ENCODE assay signal across 18 cellular contexts in genomic region chr2:174774828-174775227, GRCh38. TPM values are rescaled to one million over a fixed set of nuclear protein-coding genes. Genes with fewer than 3 reads are reported as not detected.
"Had no signal": no experiment of that assay in that cellular context is flagged by ENCODE, and none has a peak within 500 bp of the region (broad histone marks: within the 10 kb centered on the region; RNA-seq: fewer than 3 reads in every experiment).

No MANE protein-coding gene starts in this region.

- H3K27ac Mint-ChIP-seq: activated naive CD4-positive, alpha-beta T cell treated with anti-CD3 and anti-CD28 coated beads for 36 hours; activated naive CD8-positive, alpha-beta T cell treated with anti-CD3 and anti-CD28 coated beads, Interleukin-2, amount 50 U/mL, for 24 hours; T-helper 2 cell treated with Interferon-gamma antibody and Interleukin-4, amounts not matched to agents 5 μg/mL and 100 μg/mL, for 36 hours had no signal

- H3K4me3 Mint-ChIP-seq: activated naive CD4-positive, alpha-beta T cell treated with anti-CD3 and anti-CD28 coated beads for 36 hours; activated naive CD8-positive, alpha-beta T cell treated with anti-CD3 and anti-CD28 coated beads, Interleukin-2, amount 50 U/mL, for 24 hours; activated T-helper 17 cell treated with anti-CD3 and anti-CD28 coated beads, Interleukin-2, amount 50 U/mL, for 72 hours; effector memory CD8-positive, alpha-beta T cell; immature natural killer cell; neural crest cell; T-helper 2 cell treated with Interferon-gamma antibody and Interleukin-4, amounts not matched to agents 5 μg/mL and 100 μg/mL, for 36 hours had no signal

- H3K36me3 Mint-ChIP-seq: immature natural killer cell had no signal

- H3K4me3 ChIP-seq: ascending aorta, right lobe of liver, smooth muscle cell had no signal

- H3K4me1 ChIP-seq: right lobe of liver had no signal

- DNase-seq: activated CD4-positive, alpha-beta T cell treated with anti-CD3 and anti-CD28 coated beads, Interleukin-2, amount 50 U/mL, for 1 hour; activated naive CD4-positive, alpha-beta T cell treated with anti-CD3 and anti-CD28 coated beads for 36 hours; activated naive CD8-positive, alpha-beta T cell treated with anti-CD3 and anti-CD28 coated beads, Interleukin-2, amount 50 U/mL, for 24 hours; activated T-cell treated with anti-CD3 and anti-CD28 coated beads for 4 hours; dermis blood vessel endothelial cell; effector memory CD8-positive, alpha-beta T cell; foreskin melanocyte; head of caudate nucleus; immature natural killer cell; right lobe of liver; stimulated activated naive CD8-positive, alpha-beta T cell treated with anti-CD3 and anti-CD28 coated beads, Interleukin-15, Interleukin-2, amounts not matched to agents 100 U/mL and 50 U/mL, for 24 hours had no signal

- H3K27ac ChIP-seq: ascending aorta, right lobe of liver had no signal

- ATAC-seq: activated naive CD8-positive, alpha-beta T cell treated with anti-CD3 and anti-CD28 coated beads, Interleukin-2, amount 50 U/mL, for 24 hours; activated T-helper 17 cell treated with anti-CD3 and anti-CD28 coated beads, Interleukin-2, amount 50 U/mL, for 72 hours; effector memory CD8-positive, alpha-beta T cell; right lobe of liver; stimulated activated naive CD8-positive, alpha-beta T cell treated with anti-CD3 and anti-CD28 coated beads, Interleukin-15, Interleukin-2, amounts not matched to agents 100 U/mL and 50 U/mL, for 24 hours had no signal

- H3K9me3 Mint-ChIP-seq: activated naive CD4-positive, alpha-beta T cell treated with anti-CD3 and anti-CD28 coated beads for 36 hours; activated naive CD8-positive, alpha-beta T cell treated with anti-CD3 and anti-CD28 coated beads, Interleukin-2, amount 50 U/mL, for 24 hours; activated T-helper 17 cell treated with anti-CD3 and anti-CD28 coated beads, Interleukin-2, amount 50 U/mL, for 72 hours; effector memory CD8-positive, alpha-beta T cell; immature natural killer cell; neural crest cell; T-helper 2 cell treated with Interferon-gamma antibody and Interleukin-4, amounts not matched to agents 5 μg/mL and 100 μg/mL, for 36 hours had no signal

- H3K9me3 ChIP-seq: ascending aorta, right lobe of liver had no signal

- H3K27me3 Mint-ChIP-seq: activated naive CD8-positive, alpha-beta T cell treated with anti-CD3 and anti-CD28 coated beads, Interleukin-2, amount 50 U/mL, for 24 hours; activated T-helper 17 cell treated with anti-CD3 and anti-CD28 coated beads, Interleukin-2, amount 50 U/mL, for 72 hours; effector memory CD8-positive, alpha-beta T cell had no signal

- H3K27me3 ChIP-seq: ascending aorta, right lobe of liver had no signal

- H3K36me3 ChIP-seq: ascending aorta, right lobe of liver had no signal

RNA-seq across cellular contexts. Expression of gene CHRNA1, which starts 10.6 kb away (rescaled TPM):
- total RNA-seq: activated CD8-positive, alpha-beta memory T cell treated with anti-CD3 and anti-CD28 coated beads for 36 hours; activated naive CD4-positive, alpha-beta T cell treated with anti-CD3 and anti-CD28 coated beads for 36 hours; ascending aorta; bronchial epithelial cell; neural crest cell had no signal
- polyA plus RNA-seq: immature natural killer cell had no signal
